ENCODE assay signal across 8 cellular contexts in genomic region chr1:146051452-146051852, GRCh38. TPM values are rescaled to one million over a fixed set of nuclear protein-coding genes. Genes with fewer than 3 reads are reported as not detected.
DNase-seq lines count a peak whose midpoint lies in the region; ATAC-seq and TF ChIP-seq lines count a peak whose summit lies in the region.

No MANE protein-coding gene starts in this region.

- ATAC-seq in HG03159 (IDR thresholded peaks at IDR 0.05; ENCODE audit: unreplicated experiment): peak; percentile 12
- no peak for ATAC-seq in GM18861 (IDR thresholded peaks at IDR 0.05; ENCODE audit: unreplicated experiment)

- TF ChIP-seq CTCF in A673 (conservative IDR thresholded peaks at IDR 0.05; ENCODE audit: low read depth, low read length) (no peak), breast epithelium (IDR thresholded peaks at IDR 0.05) (no peak)

- H3K4me1 ChIP-seq in A673 (ENCODE audit: insufficient read depth, low read length, poor library complexity, severe bottlenecking) (no peaks in the 10 kb centered on the region), breast epithelium (no peaks in the 10 kb centered on the region), mesodermal cell (ENCODE audit: control insufficient read depth, insufficient read depth, low read length, poor library complexity, severe bottlenecking) (no peaks in the 10 kb centered on the region)

- TF ChIP-seq POLR2A in breast epithelium (IDR thresholded peaks at IDR 0.05): no peak

- no peaks in the 10 kb centered on the region for H3K27me3 ChIP-seq in A673 (replicated peaks; ENCODE audit: insufficient read depth, low read depth, low read length, poor library complexity)
- no peaks in the 10 kb centered on the region for H3K27me3 ChIP-seq in breast epithelium

- POLR2A ChIA-PET in A673 (lab: Charles Lee; ENCODE audit: low non-redundant PET): interaction anchor here (0.6 to 1.0 kb wide), 5 partner anchors 12 to 1571 kb away, joined by 3 to 9 read pairs (median 3); no protein-coding TSS in a partner anchor

- no peaks in the 10 kb centered on the region for H3K36me3 ChIP-seq in A673 (ENCODE audit: insufficient read depth, low read length, poor library complexity, severe bottlenecking)
- H3K36me3 ChIP-seq in breast epithelium: no peaks in the 10 kb centered on the region
- no peaks in the 10 kb centered on the region for H3K36me3 ChIP-seq in mesodermal cell (ENCODE audit: control insufficient read depth, insufficient read depth, low read length)

- intact Hi-C loops in A673 (cut with micrococcal nuclease; ENCODE audit: unreplicated experiment): no loop called here
- intact Hi-C loops in breast epithelium (cut with DNase I; ENCODE audit: low total_unique reads): no loop called here

- 53 to 63% methylated on average over 2 to 3 of the region's 15 CpGs for WGBS in mesodermal cell (ENCODE audit: insufficient coverage in 2 of 2), 2 experiments

- H3K4me3 ChIP-seq in A673 (ENCODE audit: low read depth, low read length, poor library complexity, severe bottlenecking) (peak overlapping the region; percentile 18), breast epithelium (peak overlapping the region; percentile 40 to 67 (median 50)), mesodermal cell (ENCODE audit: extremely low read depth, insufficient read depth, low read length, poor library complexity, severe bottlenecking) (no peak overlapping the region)

- CTCF ChIA-PET in A673 (lab: Charles Lee): no interaction called here

- H3K9me3 ChIP-seq in A673 (ENCODE audit: low read depth, low read length, poor library complexity, severe bottlenecking) (no peaks in the 10 kb centered on the region), breast epithelium (no peaks in the 10 kb centered on the region), mesodermal cell (ENCODE audit: control insufficient read depth, low read length) (no peaks in the 10 kb centered on the region)

- no TSS peak for BruUV-seq in A673 (replicated peaks; lab: Mats Ljungman, UMichigan)

- H3K27ac ChIP-seq in A673 (ENCODE audit: low read depth, low read length, poor library complexity, severe bottlenecking) (peak overlapping the region; percentile 98), breast epithelium (peak overlapping the region; percentile 88 to 90), mesodermal cell (ENCODE audit: low read depth, low read length, severe bottlenecking) (peak overlapping the region; percentile 95)

- DNase-seq in A673 (ENCODE audit: low spot score): no peak
- no peak for DNase-seq in breast epithelium (ENCODE audit: low spot score in 2 of 2)
- no peak for DNase-seq in NCI-H82 treated with DMSO at 0.1 percent for 48 hours (lab: John Stamatoyannopoulos, UW; ENCODE audit: unreplicated experiment)
- DNase-seq in GM03348 (ENCODE audit: low spot score): no peak
- DNase-seq in DMS 273 treated with DMSO at 0.1 percent for 48 hours (lab: John Stamatoyannopoulos, UW): no peak

RNA-seq across cellular contexts. Expression of gene HJV, which starts 29.9 kb away (rescaled TPM):
- total RNA-seq in A673 (2021): 0.24 and 0.31 TPM in 2 replicates
- not detected for total RNA-seq in breast epithelium
- polyA plus RNA-seq in mesodermal cell (2013, experiment 1 of 2): not detected
- polyA plus RNA-seq in mesodermal cell (2013, experiment 2 of 2): not detected

RNA-seq across cellular contexts. Expression of gene TXNIP, which starts 55.1 kb away (rescaled TPM):
- total RNA-seq in A673 (2021): 27.3 and 36.4 TPM in 2 replicates
- total RNA-seq in breast epithelium: 1,000 to 10,000 TPM; 2,506 to 3,955 (median 3,543) TPM
- polyA plus RNA-seq in mesodermal cell (2013, experiment 1 of 2): 144 TPM
- 135 TPM for polyA plus RNA-seq in mesodermal cell (2013, experiment 2 of 2)

Comparison
In these comparisons a context has a peak if more than half of its experiments do, and no peak if none do; other contexts are left out.
1. RNA of gene TXNIP, which starts 55.1 kb away (total RNA-seq): 2,506 to 3,955 TPM in breast epithelium; 27.3 to 36.4 TPM in A673; every median in the first group is over 10 times any median in the second.
2. Peak in every context shown above with its lines, with median percentiles within 50 percentile points of each other: H3K27ac ChIP-seq.